In genomic region chr15:43168192-43169107, GRCh38 we compare ENCODE assay signal across 12 cellular contexts. TPM values are rescaled to one million over a fixed set of nuclear protein-coding genes. Genes with fewer than 3 reads are reported as not detected.
DNase-seq lines count a peak whose midpoint lies in the region; ATAC-seq and TF ChIP-seq lines count a peak whose summit lies in the region.
"Had no signal": no experiment of that assay in that cellular context is flagged by ENCODE, and none has a peak within 500 bp of the region (broad histone marks: within the 10 kb centered on the region; RNA-seq: fewer than 3 reads in every experiment).

No MANE protein-coding gene starts in this region.

- no peaks in the 10 kb centered on the region for H4K20me1 ChIP-seq in neural progenitor cell (ENCODE audit: low read depth)

- H3K4me3 ChIP-seq in choroid plexus epithelial cell (ENCODE audit: low read depth, low read length) (no peak overlapping the region), left lung (no peak overlapping the region), neural progenitor cell (no peak overlapping the region)

- H3K4me1 Mint-ChIP-seq in T-cell (no peaks in the 10 kb centered on the region), neural progenitor cell (no peaks in the 10 kb centered on the region)
- H3K4me1 Mint-ChIP-seq: activated B cell treated with CpG ODN at 0.5 μM for 24 hours; activated naive CD4-positive, alpha-beta T cell treated with anti-CD3 and anti-CD28 coated beads, Interleukin-2, amount 50 U/mL, for 24 hours had no signal

- no peaks in the 10 kb centered on the region for H3F3A ChIP-seq in neural progenitor cell (ENCODE audit: low read depth)

- H3K79me2 ChIP-seq in neural progenitor cell (ENCODE audit: low read depth), result no peaks in the 10 kb centered on the region

- TF ChIP-seq CTCF in C4-2B (conservative IDR thresholded peaks at IDR 0.05) (no peak), choroid plexus epithelial cell (conservative IDR thresholded peaks at IDR 0.05; ENCODE audit: low read depth, low read length) (no peak), left lung (IDR thresholded peaks at IDR 0.05) (no peak), neural progenitor cell (IDR thresholded peaks at IDR 0.05) (no peak)

- peak; percentile 76 for ATAC-seq in left lung
- ATAC-seq in HG03095 (IDR thresholded peaks at IDR 0.05; ENCODE audit: unreplicated experiment), result no peak
- no peak for ATAC-seq in T-cell (replicated peaks in 1 of 4)

- H3K27ac ChIP-seq in C4-2B, result peak overlapping the region; percentile 67
- no peak overlapping the region for H3K27ac ChIP-seq in left lung
- no peak overlapping the region for H3K27ac ChIP-seq in neural progenitor cell

- no peak overlapping the region for H3K4me3 Mint-ChIP-seq in T-cell
- no peak overlapping the region for H3K4me3 Mint-ChIP-seq in neural progenitor cell
- H3K4me3 Mint-ChIP-seq: activated B cell treated with CpG ODN at 0.5 μM for 24 hours; activated naive CD4-positive, alpha-beta T cell treated with anti-CD3 and anti-CD28 coated beads, Interleukin-2, amount 50 U/mL, for 24 hours had no signal

- no peak overlapping the region for H2AFZ ChIP-seq in neural progenitor cell (replicated peaks)

- no peaks in the 10 kb centered on the region for H3K27me3 Mint-ChIP-seq in T-cell
- H3K27me3 Mint-ChIP-seq in neural progenitor cell (ENCODE audit: insufficient read depth, low read depth), result no peaks in the 10 kb centered on the region
- H3K27me3 Mint-ChIP-seq: activated B cell treated with CpG ODN at 0.5 μM for 24 hours; activated naive CD4-positive, alpha-beta T cell treated with anti-CD3 and anti-CD28 coated beads, Interleukin-2, amount 50 U/mL, for 24 hours had no signal

- DNase-seq in NCI-H69 (lab: John Stamatoyannopoulos, UW), result peak; percentile 59
- DNase-seq in choroid plexus epithelial cell (ENCODE audit: low read depth), result peak; percentile 66
- no peak for DNase-seq in left lung
- no peak for DNase-seq in T-cell
- DNase-seq in neural progenitor cell (ENCODE audit: low spot score), result no peak
- DNase-seq in dermis blood vessel endothelial cell, result no peak
- DNase-seq: activated B cell treated with CpG ODN at 0.5 μM for 24 hours, Caco-2, NCI-H748 treated with DMSO at 0.1 percent for 48 hours had no signal

- H3K4me2 ChIP-seq in neural progenitor cell, result no peak overlapping the region

- no peak overlapping the region for H3K9ac ChIP-seq in neural progenitor cell

- CTCF ChIA-PET in T-cell (lab: Charles Lee), result no interaction called here

- H3K27ac Mint-ChIP-seq in T-cell (no peak overlapping the region), neural progenitor cell (no peak overlapping the region)
- H3K27ac Mint-ChIP-seq: activated B cell treated with CpG ODN at 0.5 μM for 24 hours; activated naive CD4-positive, alpha-beta T cell treated with anti-CD3 and anti-CD28 coated beads, Interleukin-2, amount 50 U/mL, for 24 hours had no signal

- POLR2A ChIA-PET in T-cell (lab: Charles Lee), result no interaction called here

- no peaks in the 10 kb centered on the region for H3K4me1 ChIP-seq in left lung
- H3K4me1 ChIP-seq in neural progenitor cell, result no peaks in the 10 kb centered on the region

- H3K27me3 ChIP-seq in left lung, result no peaks in the 10 kb centered on the region
- H3K27me3 ChIP-seq in neural progenitor cell, result no peaks in the 10 kb centered on the region

- H3K36me3 Mint-ChIP-seq in T-cell (peaks cover 51% of the 10 kb centered on the region), neural progenitor cell (peaks cover 20% of the 10 kb centered on the region)

- H3K9me3 ChIP-seq in left lung (no peaks in the 10 kb centered on the region), neural progenitor cell (ENCODE audit: low read depth) (no peaks in the 10 kb centered on the region)

- peaks cover 0 to 4% (median 3%) of the 10 kb centered on the region in 3 donors for H3K9me3 Mint-ChIP-seq in T-cell
- peaks cover 11% of the 10 kb centered on the region for H3K9me3 Mint-ChIP-seq in neural progenitor cell
- H3K9me3 Mint-ChIP-seq: activated B cell treated with CpG ODN at 0.5 μM for 24 hours; activated naive CD4-positive, alpha-beta T cell treated with anti-CD3 and anti-CD28 coated beads, Interleukin-2, amount 50 U/mL, for 24 hours had no signal

- intact Hi-C loops in left lung (cut with DNase I), result no loop called here

- H3K36me3 ChIP-seq in left lung (peaks cover 0 to 78% of the 10 kb centered on the region in 2 donors), neural progenitor cell (no peaks in the 10 kb centered on the region)

RNA-seq across cellular contexts. Expression of gene CCNDBP1, which starts 16.8 kb away (rescaled TPM):
- total RNA-seq in left lung (10 to 100 TPM; 53.2 to 56.3 TPM), T-cell (100 to 1,000 TPM in 3 of 5 donors, 10 to 100 TPM in 2; 91.3 to 103 (median 102) TPM), neural progenitor cell (ENCODE audit: low replicate concordance) (43.1 and 44.3 TPM in 2 replicates), dermis blood vessel endothelial cell (151 and 157 TPM in 2 replicates)

RNA-seq across cellular contexts. Expression of gene TMEM62, which starts 35.1 kb away (rescaled TPM):
- total RNA-seq in left lung, result 10 to 100 TPM; 28.0 to 31.0 TPM
- total RNA-seq in T-cell, result 10 to 100 TPM; 14.8 to 20.2 (median 16.4) TPM
- 6.9 and 11.9 TPM in 2 replicates for total RNA-seq in neural progenitor cell (ENCODE audit: low replicate concordance)
- total RNA-seq in dermis blood vessel endothelial cell, result 21.3 and 21.4 TPM in 2 replicates

RNA-seq across cellular contexts. Expression of gene EPB42, which starts 52.4 kb away (rescaled TPM):
- total RNA-seq in left lung (not detected), T-cell (not detected), neural progenitor cell (ENCODE audit: low replicate concordance) (not detected in 2 replicates), dermis blood vessel endothelial cell (not detected in 2 replicates)
- total RNA-seq: activated B cell treated with CpG ODN at 0.5 μM for 24 hours, Caco-2 had no signal

Comparison
In these comparisons a context has a peak if more than half of its experiments do, and no peak if none do; other contexts are left out.
1. DNase-seq: peak in NCI-H69 (single experiment) and choroid plexus epithelial cell (single experiment); none in left lung (0 of 2), T-cell (0 of 34), neural progenitor cell (single experiment) and dermis blood vessel endothelial cell (single experiment).